In genomic region chr17:81364278-81365147, GRCh38 we compare ENCODE assay signal across 9 cellular contexts. TPM values are rescaled to one million over a fixed set of nuclear protein-coding genes. Genes with fewer than 3 reads are reported as not detected.
DNase-seq lines count a peak whose midpoint lies in the region; ATAC-seq, FAIRE-seq and TF ChIP-seq lines count a peak whose summit lies in the region.
"Had no signal": no experiment of that assay in that cellular context is flagged by ENCODE, and none has a peak within 500 bp of the region (broad histone marks: within the 10 kb centered on the region; RNA-seq: fewer than 3 reads in every experiment).

No MANE protein-coding gene starts in this region.

- H4K20me1 ChIP-seq in H1 (replicated peaks in 1 of 2; ENCODE audit: control insufficient read depth in 1 of 2, insufficient read depth in 2 of 2, low read length in 2 of 2) = no peaks in the 10 kb centered on the region

- no peak overlapping the region for H3K9ac ChIP-seq in HUES64 (ENCODE audit: low read depth, low read length)
- no peak overlapping the region for H3K9ac ChIP-seq in H1 (replicated peaks in 1 of 4; ENCODE audit: extremely low read depth in 1 of 4, low read depth in 3 of 4, low read length in 3 of 4)

- H2BK15ac ChIP-seq in H1 (ENCODE audit: low read length) = no peak overlapping the region

- WGBS in HUES64 = 71% methylated on average over 26 of the region's 26 CpGs
- WGBS in H1 (ENCODE audit: extremely low coverage in 1 of 2, insufficient coverage in 1 of 2, insufficient read length in 1 of 2, insufficient replicate concordance in 2 of 2, low coverage in 1 of 2, low lambda C conversion rate in 2 of 2, missing lambda C conversion rate in 1 of 2), 2 experiments = 80% methylated on average over 26 of the region's 26 CpGs; no CpG with 5 or more reads in 1 of the 2 experiments

- no peak for TF ChIP-seq EP300 in H1 (IDR thresholded peaks at IDR 0.05; ENCODE audit: borderline replicate concordance in 1 of 2, low read depth in 2 of 2, low read length in 2 of 2)

- POLR2A ChIA-PET in H1 (lab: Charles Lee; ENCODE audit: partially characterized antibody) = interaction anchor here (0.6 to 1.4 kb wide), 3 partner anchors 16 to 147 kb away, joined by 3 read pairs; partner anchors contain the start of genes NDUFAF8 and TEPSIN
- POLR2A ChIA-PET in naive thymus-derived CD8-positive, alpha-beta T cell (lab: Charles Lee) = no interaction called here

- H3K23ac ChIP-seq in H1 (ENCODE audit: insufficient read length) = no peak overlapping the region

- peak overlapping the region; percentile 48; the same call in 1 of the 2 replicates for H4K8ac ChIP-seq in H1 (ENCODE audit: extremely low read depth, insufficient read depth, low read length)

- CTCF ChIA-PET in H1 (lab: Charles Lee; ENCODE audit: partially characterized antibody) = interaction anchor here (1.0 to 1.3 kb wide), 7 partner anchors 40 to 268 kb away, joined by 3 to 7 read pairs (median 4); no protein-coding TSS in a partner anchor

- peak overlapping the region; percentile 86; the same call in 1 of the 2 replicates for H2AFZ ChIP-seq in H1 (ENCODE audit: low read length)

- peak overlapping the region; percentile 55 to 69 for H3K4me2 ChIP-seq in H1 (ENCODE audit: insufficient read depth in 1 of 2, low read depth in 2 of 2, low read length in 2 of 2)

- H3K14ac ChIP-seq in H1 (ENCODE audit: insufficient read length) = no peak overlapping the region

- H2BK5ac ChIP-seq in H1 (ENCODE audit: low read depth, low read length) = no peak overlapping the region

- no peaks in the 10 kb centered on the region for H3K9me3 Mint-ChIP-seq in naive thymus-derived CD8-positive, alpha-beta T cell

- no peaks in the 10 kb centered on the region for H3K36me3 ChIP-seq in HUES64 (ENCODE audit: insufficient read depth, low read length)
- no peaks in the 10 kb centered on the region for H3K36me3 ChIP-seq in H1 (ENCODE audit: control insufficient read depth in 2 of 4, insufficient read depth in 4 of 4, low read length in 3 of 4)

- H3K27ac ChIP-seq in 22Rv1 = peak overlapping the region; percentile 99
- H3K27ac ChIP-seq in HUES64 (ENCODE audit: low read depth, low read length) = no peak overlapping the region
- no peak overlapping the region for H3K27ac ChIP-seq in H1 (ENCODE audit: low read depth, low read length)

- no peaks in the 10 kb centered on the region for H3K36me3 Mint-ChIP-seq in naive thymus-derived CD8-positive, alpha-beta T cell

- no peak overlapping the region for H3K56ac ChIP-seq in H1 (replicated peaks; ENCODE audit: insufficient read length, low read depth, low read length)

- H3K79me1 ChIP-seq in H1 (ENCODE audit: low read depth, low read length) = no peaks in the 10 kb centered on the region

- no peak overlapping the region for H4K5ac ChIP-seq in H1 (ENCODE audit: insufficient read length, low read depth, low read length)

- TF ChIP-seq POLR2A in H1 (IDR thresholded peaks at IDR 0.05; ENCODE audit: control extremely low read depth in 1 of 2, low read depth in 2 of 2, low read length in 2 of 2) = no peak

- no peak overlapping the region for H2BK120ac ChIP-seq in H1 (replicated peaks; ENCODE audit: low read depth, low read length)

- no peak for FAIRE-seq in H1 (lab: Jason Lieb, UNC)

- no peaks in the 10 kb centered on the region; the same call in 1 of the 2 replicates for H3K4me1 ChIP-seq in HUES64 (ENCODE audit: insufficient read depth, low read length)
- peaks cover 0 to 9% (median 3%) of the 10 kb centered on the region in 4 experiments; a peak in 3 of 7 replicates for H3K4me1 ChIP-seq in H1 (replicated peaks in 1 of 4; ENCODE audit: control insufficient read depth in 3 of 4, insufficient read depth in 4 of 4, low read length in 3 of 4)

- no peak for TF ChIP-seq RAD21 in H1 (IDR thresholded peaks at IDR 0.05 in 1 of 2, conservative IDR thresholded peaks at IDR 0.05 in 1 of 2; ENCODE audit: low read depth in 2 of 2, low read length in 2 of 2)

- no peaks in the 10 kb centered on the region for H3K79me2 ChIP-seq in H1 (ENCODE audit: control insufficient read depth in 1 of 2, insufficient read depth in 2 of 2, low read length in 2 of 2)

- no peak overlapping the region for H2AK5ac ChIP-seq in H1 (ENCODE audit: low read depth, low read length)

- DNase-seq in H1 (ENCODE audit: low read depth in 1 of 2, low spot score in 2 of 2) = no peak
- DNase-seq in naive thymus-derived CD8-positive, alpha-beta T cell = no peak
- no peak for DNase-seq in H4 (ENCODE audit: low spot score)
- DNase-seq: T-helper 17 cell had no signal

- peak overlapping the region in 9 of 10 donors; percentile 15 to 76 (median 61) for H3K4me3 Mint-ChIP-seq in naive thymus-derived CD8-positive, alpha-beta T cell
- H3K4me3 Mint-ChIP-seq: T-helper 17 cell had no signal

- no peak overlapping the region for H3K18ac ChIP-seq in H1 (ENCODE audit: extremely low read depth, low read length)

- 0 out of 2 replicates have a peak overlapping the region, but pooled peaks have one; percentile 19 for H2BK12ac ChIP-seq in H1 (ENCODE audit: low read depth, low read length)

- H3K27me3 ChIP-seq in HUES64 (ENCODE audit: insufficient read depth, low read length) (peaks cover 32% of the 10 kb centered on the region), H1 (replicated peaks in 1 of 4; ENCODE audit: control insufficient read depth in 3 of 4, extremely low read depth in 1 of 4, insufficient read depth in 3 of 4, low read length in 3 of 4) (peaks cover 0 to 16% (median 2%) of the 10 kb centered on the region in 4 experiments; a peak in 4 of 7 replicates)

- H3K27ac Mint-ChIP-seq in naive thymus-derived CD8-positive, alpha-beta T cell = peak overlapping the region in 2 of 10 donors; percentile 11 to 37
- H3K27ac Mint-ChIP-seq: T-helper 17 cell had no signal

- H3K9me3 ChIP-seq in HUES64 (ENCODE audit: insufficient read depth, low read depth, low read length) = no peaks in the 10 kb centered on the region
- H3K9me3 ChIP-seq in H1 (ENCODE audit: insufficient read depth in 2 of 2, low read depth in 1 of 2, low read length in 1 of 2) = no peaks in the 10 kb centered on the region

- H3K27me3 Mint-ChIP-seq in naive thymus-derived CD8-positive, alpha-beta T cell = peaks cover 20 to 58% (median 36%) of the 10 kb centered on the region in 5 donors

- H3K4me1 Mint-ChIP-seq in naive thymus-derived CD8-positive, alpha-beta T cell = peaks cover 7 to 19% (median 17%) of the 10 kb centered on the region in 4 donors

- H3K4me3 ChIP-seq in HUES64 (ENCODE audit: low read length) (peak overlapping the region; percentile 39), H1 (ENCODE audit: extremely low read depth in 1 of 4, insufficient read depth in 2 of 4, low read depth in 3 of 4, low read length in 4 of 4) (peak overlapping the region in 2 of 4 experiments; percentile 19 to 48; a peak in 2 of 8 replicates)

- no peak overlapping the region for H4K91ac ChIP-seq in H1 (replicated peaks; ENCODE audit: insufficient read length, low read length)

- TF ChIP-seq CTCF in 22Rv1 (IDR thresholded peaks at IDR 0.05) = no peak
- no peak for TF ChIP-seq CTCF in H1 (IDR thresholded peaks at IDR 0.05; ENCODE audit: control extremely low read depth in 1 of 3, insufficient read depth in 1 of 3, low read depth in 1 of 3, low read length in 3 of 3)

- H3K4ac ChIP-seq in H1 (replicated peaks; ENCODE audit: insufficient read length, low read depth, low read length) = no peak overlapping the region

- ATAC-seq in naive thymus-derived CD8-positive, alpha-beta T cell = no peak
- ATAC-seq in HG03469 (IDR thresholded peaks at IDR 0.05; ENCODE audit: unreplicated experiment) (no peak), GM18502 (IDR thresholded peaks at IDR 0.05; ENCODE audit: poor library complexity, unreplicated experiment) (no peak), HG02623 (IDR thresholded peaks at IDR 0.05; ENCODE audit: unreplicated experiment) (no peak)

- H3K23me2 ChIP-seq in H1 (ENCODE audit: low read depth, low read length) = no peaks in the 10 kb centered on the region; the same call in 1 of the 2 replicates

- no peak overlapping the region for H2BK20ac ChIP-seq in H1 (ENCODE audit: low read length)

TF ChIP-seq in H1, 55 proteins besides CTCF, POLR2A, EP300 and RAD21 (continues in another document):
- no peak for TF ChIP-seq MAFK (IDR thresholded peaks at IDR 0.05; ENCODE audit: low read depth, low read length)

RNA-seq across cellular contexts. Expression of gene BAHCC1, which starts 30.7 kb away (rescaled TPM):
- polyA plus RNA-seq in HUES64 (2013, experiment 1 of 2) = 7.8 TPM
- 12.9 TPM for polyA plus RNA-seq in HUES64 (2013, experiment 2 of 2)
- 0.58 and 0.71 TPM in 2 replicates for total RNA-seq in H1 (2021; fragmentation: NEBNext Ultra II Directional; extraction: Animal tissue kit (Norgen Biotek cat#: 25700))
- 0.26 and 0.61 TPM in 2 replicates for polyA plus RNA-seq in H1 (2011; rRNA removed)
- polyA plus RNA-seq in H1 (2011; cell fraction: cytosol; rRNA removed) = 0.47 TPM
- polyA plus RNA-seq in H1 (2011; cell fraction: nucleus; rRNA removed) = 2.9 TPM
- polyA plus RNA-seq in H1 (2012, experiment 1 of 2) = 0.44 to 0.98 TPM (median 0.89 TPM) in 4 replicates
- 0.58 TPM for polyA plus RNA-seq in H1 (2012, experiment 2 of 2)
- polyA plus RNA-seq in H1 (2013, experiment 1 of 2) = 0.45 TPM
- 0.50 TPM for polyA plus RNA-seq in H1 (2013, experiment 2 of 2)
- polyA minus RNA-seq in H1 (2011; rRNA and poly(A)+ RNA removed) = 0.88 and 0.95 TPM in 2 replicates
- 3.2 TPM for polyA minus RNA-seq in H1 (2011; cell fraction: cytosol; rRNA and poly(A)+ RNA removed)
- 1.3 TPM for polyA minus RNA-seq in H1 (2011; cell fraction: nucleus; rRNA and poly(A)+ RNA removed)
- total RNA-seq in naive thymus-derived CD8-positive, alpha-beta T cell = not detected
- not detected for polyA plus RNA-seq in naive thymus-derived CD8-positive, alpha-beta T cell
- 0.31 and 3.4 TPM in 2 replicates for total RNA-seq in H4 (2014; rRNA removed; shearing (Covaris generic))
